ENCODE assay signal across 23 cellular contexts in genomic region chr6:11604215-11604614, GRCh38.
"Had no signal": no experiment of that assay in that cellular context is flagged by ENCODE, and none has a peak within 500 bp of the region (broad histone marks: within the 10 kb centered on the region; RNA-seq: fewer than 3 reads in every experiment).

No MANE protein-coding gene starts in this region.

- H3K27ac ChIP-seq: body of pancreas, psoas muscle, right lobe of liver, stomach, testis had no signal

- ATAC-seq: activated CD4-positive, alpha-beta T cell treated with anti-CD3 and anti-CD28 coated beads for 36 hours; activated CD8-positive, alpha-beta memory T cell treated with anti-CD3 and anti-CD28 coated beads, Interleukin-2, amount 10 ng/mL, durations not matched to agents 7 days and 5 days; body of pancreas; left ventricle myocardium superior; psoas muscle; T-cell had no signal

- H3K9me3 ChIP-seq: body of pancreas, psoas muscle, right lobe of liver, stomach, testis had no signal

- DNase-seq: activated CD4-positive, alpha-beta memory T cell treated with anti-CD3 and anti-CD28 coated beads for 36 hours; activated CD4-positive, alpha-beta T cell treated with anti-CD3 and anti-CD28 coated beads for 36 hours; activated CD8-positive, alpha-beta memory T cell treated with anti-CD3 and anti-CD28 coated beads, Interleukin-2, amount 10 ng/mL, durations not matched to agents 7 days and 5 days; activated gamma-delta T cell; activated T-cell treated with anti-CD3 and anti-CD28 coated beads, Interleukin-2, amount 50 U/mL, for 48 hours; amygdala; body of pancreas; cortex of kidney; effector CD8-positive, alpha-beta T cell; foreskin fibroblast; kidney glomerular epithelial cell; left ventricle myocardium superior; natural killer cell; occipital lobe; psoas muscle; right lobe of liver; stomach; T-cell; T-helper 9 cell; testis had no signal

- H3K9me3 Mint-ChIP-seq: activated CD4-positive, alpha-beta memory T cell treated with anti-CD3 and anti-CD28 coated beads for 36 hours; memory B cell; natural killer cell; T-cell had no signal

- H3K36me3 Mint-ChIP-seq: activated CD4-positive, alpha-beta memory T cell treated with anti-CD3 and anti-CD28 coated beads for 36 hours; activated CD8-positive, alpha-beta memory T cell treated with anti-CD3 and anti-CD28 coated beads, Interleukin-2, amount 10 ng/mL, durations not matched to agents 7 days and 5 days; activated naive CD8-positive, alpha-beta T cell; memory B cell; natural killer cell; T-cell had no signal

- H3K27ac Mint-ChIP-seq: activated CD4-positive, alpha-beta memory T cell treated with anti-CD3 and anti-CD28 coated beads for 36 hours; activated CD4-positive, alpha-beta T cell treated with anti-CD3 and anti-CD28 coated beads for 36 hours; activated CD8-positive, alpha-beta memory T cell treated with anti-CD3 and anti-CD28 coated beads, Interleukin-2, amount 10 ng/mL, durations not matched to agents 7 days and 5 days; activated naive CD8-positive, alpha-beta T cell; memory B cell; natural killer cell; T-cell had no signal

- H3K27me3 ChIP-seq: body of pancreas, right lobe of liver, stomach, testis had no signal

- H3K4me3 ChIP-seq: body of pancreas, psoas muscle, right lobe of liver, smooth muscle cell, stomach, testis had no signal

- H3K4me1 Mint-ChIP-seq: activated CD4-positive, alpha-beta T cell treated with anti-CD3 and anti-CD28 coated beads for 36 hours; activated CD8-positive, alpha-beta memory T cell treated with anti-CD3 and anti-CD28 coated beads, Interleukin-2, amount 10 ng/mL, durations not matched to agents 7 days and 5 days; memory B cell; natural killer cell had no signal

- H3K36me3 ChIP-seq: right lobe of liver, stomach had no signal

- H3K4me3 Mint-ChIP-seq: activated CD4-positive, alpha-beta memory T cell treated with anti-CD3 and anti-CD28 coated beads for 36 hours; activated CD4-positive, alpha-beta T cell treated with anti-CD3 and anti-CD28 coated beads for 36 hours; activated CD8-positive, alpha-beta memory T cell treated with anti-CD3 and anti-CD28 coated beads, Interleukin-2, amount 10 ng/mL, durations not matched to agents 7 days and 5 days; activated naive CD8-positive, alpha-beta T cell; memory B cell; natural killer cell; T-cell had no signal
